ENCODE assay signal across 28 cellular contexts in genomic region chr1:117629625-117630422, GRCh38. TPM values are rescaled to one million over a fixed set of nuclear protein-coding genes. Genes with fewer than 3 reads are reported as not detected.
DNase-seq lines count a peak whose midpoint lies in the region; ATAC-seq, FAIRE-seq and TF ChIP-seq lines count a peak whose summit lies in the region.
"Had no signal": no experiment of that assay in that cellular context is flagged by ENCODE, and none has a peak within 500 bp of the region (broad histone marks: within the 10 kb centered on the region; RNA-seq: fewer than 3 reads in every experiment).

No MANE protein-coding gene starts in this region.

- no peaks in the 10 kb centered on the region for H3K27me3 ChIP-seq in K562 (ENCODE audit: control insufficient read depth in 2 of 2, insufficient read depth in 2 of 2, low read length in 2 of 2)
- peaks cover 22 to 49% of the 10 kb centered on the region in 2 experiments for H3K27me3 ChIP-seq in mesenchymal stem cell (ENCODE audit: control insufficient read depth in 1 of 2, insufficient read depth in 1 of 2, low read length in 2 of 2)
- no peaks in the 10 kb centered on the region for H3K27me3 ChIP-seq in upper lobe of right lung
- no peaks in the 10 kb centered on the region for H3K27me3 ChIP-seq in esophagus muscularis mucosa
- H3K27me3 ChIP-seq: thyroid gland had no signal

- H3K23ac ChIP-seq in mesenchymal stem cell (ENCODE audit: low read length in 2 of 2): no peak overlapping the region

- no peaks in the 10 kb centered on the region for H3K79me1 ChIP-seq in mesenchymal stem cell (replicated peaks; ENCODE audit: low read length, poor library complexity, severe bottlenecking)

- H3K27me3 Mint-ChIP-seq in stimulated activated naive CD8-positive, alpha-beta T cell treated with anti-CD3 and anti-CD28 coated beads, Interleukin-15, amount 100 ng/mL, for 72 hours: peaks cover 63% of the 10 kb centered on the region

- TF ChIP-seq RAD21 in K562 (CRISPR knock-in tag; conservative IDR thresholded peaks at IDR 0.05 in 1 of 2, IDR thresholded peaks at IDR 0.05 in 1 of 2): no peak

- no peak overlapping the region for H4K91ac ChIP-seq in mesenchymal stem cell (ENCODE audit: low read length)

- TF ChIP-seq CTCF in K562 (IDR thresholded peaks at IDR 0.05 in 2 of 3, conservative IDR thresholded peaks at IDR 0.05 in 1 of 3; ENCODE audit: insufficient read depth in 2 of 3, low read depth in 1 of 3, low read length in 3 of 3) (no peak), upper lobe of right lung (IDR thresholded peaks at IDR 0.05) (no peak), esophagus muscularis mucosa (IDR thresholded peaks at IDR 0.05) (no peak)

- peak; percentile 20 for ATAC-seq in stimulated activated naive CD8-positive, alpha-beta T cell treated with anti-CD3 and anti-CD28 coated beads, Interleukin-15, amount 100 ng/mL, for 72 hours
- no peak for ATAC-seq in stimulated activated naive CD8-positive, alpha-beta T cell treated with anti-CD3 and anti-CD28 coated beads, Interleukin-15, Interleukin-2, amounts not matched to agents 100 U/mL and 50 U/mL, for 24 hours
- no peak for ATAC-seq in K562
- peak; percentile 61 for ATAC-seq in upper lobe of right lung
- no peak for ATAC-seq in HG03439 (IDR thresholded peaks at IDR 0.05; ENCODE audit: unreplicated experiment)
- ATAC-seq: activated CD8-positive, alpha-beta T cell treated with anti-CD3 and anti-CD28 coated beads for 36 hours; GM12878; WTC11 had no signal

- no peak overlapping the region for H2BK12ac ChIP-seq in mesenchymal stem cell (ENCODE audit: low read length in 2 of 2)

- H3K4me2 ChIP-seq in K562 (ENCODE audit: insufficient read depth, low read length): no peak overlapping the region
- no peak overlapping the region for H3K4me2 ChIP-seq in mesenchymal stem cell (ENCODE audit: low read length, poor library complexity, severe bottlenecking)

- H3K9ac ChIP-seq in K562 (ENCODE audit: insufficient read depth in 1 of 2, low read depth in 2 of 2, low read length in 2 of 2): no peak overlapping the region
- H3K9ac ChIP-seq in mesenchymal stem cell (ENCODE audit: low read length): no peak overlapping the region

- H3K4me1 ChIP-seq in K562 (replicated peaks in 1 of 2; ENCODE audit: control insufficient read depth in 2 of 2, insufficient read depth in 2 of 2, low read length in 2 of 2): peaks cover 9 to 17% of the 10 kb centered on the region in 2 experiments
- no peaks in the 10 kb centered on the region for H3K4me1 ChIP-seq in mesenchymal stem cell (ENCODE audit: control insufficient read depth, insufficient read depth, low read depth, low read length)
- H3K4me1 ChIP-seq in upper lobe of right lung: peaks cover 17% of the 10 kb centered on the region
- peaks cover 0 to 3% (median 0%) of the 10 kb centered on the region in 4 donors for H3K4me1 ChIP-seq in esophagus muscularis mucosa

- H3K9me3 ChIP-seq in K562 (replicated peaks; ENCODE audit: control insufficient read depth, insufficient read depth, low read depth, low read length) (no peaks in the 10 kb centered on the region), mesenchymal stem cell (ENCODE audit: control insufficient read depth, low read length) (no peaks in the 10 kb centered on the region), upper lobe of right lung (no peaks in the 10 kb centered on the region), esophagus muscularis mucosa (no peaks in the 10 kb centered on the region)
- H3K9me3 ChIP-seq: thyroid gland had no signal

- no peak overlapping the region for H4K8ac ChIP-seq in mesenchymal stem cell (ENCODE audit: low read length)

- H3K4ac ChIP-seq in mesenchymal stem cell (ENCODE audit: low read depth in 1 of 2, low read length in 2 of 2): no peak overlapping the region

- H3K4me3 ChIP-seq in K562 (no peak overlapping the region), mesenchymal stem cell (ENCODE audit: insufficient read depth in 1 of 2, low read depth in 1 of 2, low read length in 2 of 2) (no peak overlapping the region), upper lobe of right lung (no peak overlapping the region), esophagus muscularis mucosa (no peak overlapping the region)
- H3K4me3 ChIP-seq: GM12878, thyroid gland had no signal

- H4K20me1 ChIP-seq in K562 (replicated peaks; ENCODE audit: control insufficient read depth, insufficient read depth, low read length): no peaks in the 10 kb centered on the region

- WGBS in K562 (ENCODE audit: insufficient coverage, low coverage, missing lambda C conversion rate): 81% methylated on average over 10 of the region's 10 CpGs
- WGBS in mesenchymal stem cell: 88% methylated on average over 10 of the region's 10 CpGs
- 91% methylated on average over 10 of the region's 10 CpGs for WGBS in esophagus muscularis mucosa

- POLR2A ChIA-PET in K562 (lab: Yijun Ruan, JAX): interaction anchor here (0.5 to 24.8 kb wide), 8 partner anchors 13 to 1223 kb away, joined by 3 to 383 read pairs (median 4); partner anchors contain the start of gene TENT5C

- TF ChIP-seq EP300 in K562 (IDR thresholded peaks at IDR 0.05; ENCODE audit: low read length) (no peak), esophagus muscularis mucosa (IDR thresholded peaks at IDR 0.05) (no peak)

- in situ Hi-C loops in K562 (cut with MboI): no loop called here

- H3K9me3 Mint-ChIP-seq in stimulated activated naive CD8-positive, alpha-beta T cell treated with anti-CD3 and anti-CD28 coated beads, Interleukin-15, amount 100 ng/mL, for 72 hours: no peaks in the 10 kb centered on the region
- H3K9me3 Mint-ChIP-seq: activated CD8-positive, alpha-beta T cell treated with anti-CD3 and anti-CD28 coated beads for 36 hours; activated naive CD4-positive, alpha-beta T cell treated with anti-CD3 and anti-CD28 coated beads for 36 hours; endodermal cell; WTC11 had no signal

- H2BK5ac ChIP-seq in mesenchymal stem cell (ENCODE audit: low read depth, low read length, poor library complexity, severe bottlenecking): no peak overlapping the region

- H2AFZ ChIP-seq in K562 (ENCODE audit: low read depth, low read length): no peak overlapping the region
- no peak overlapping the region for H2AFZ ChIP-seq in mesenchymal stem cell (ENCODE audit: low read depth, low read length)

- no peaks in the 10 kb centered on the region for H3K9me1 ChIP-seq in K562 (ENCODE audit: control insufficient read depth, insufficient read depth, low read length)

- no peak overlapping the region for H3K27ac ChIP-seq in K562 (ENCODE audit: extremely low read depth, low read depth, low read length)
- H3K27ac ChIP-seq in mesenchymal stem cell (ENCODE audit: low read length, poor library complexity, severe bottlenecking): no peak overlapping the region
- H3K27ac ChIP-seq in upper lobe of right lung: peak overlapping the region; percentile 66
- no peak overlapping the region for H3K27ac ChIP-seq in esophagus muscularis mucosa (replicated peaks in 1 of 4)

- intact Hi-C loops in K562 (cut with micrococcal nuclease) (no loop called here), upper lobe of right lung (cut with DNase I) (no loop called here), esophagus muscularis mucosa (cut with DNase I) (no loop called here)

- no peak overlapping the region for H3K14ac ChIP-seq in mesenchymal stem cell (ENCODE audit: low read length in 2 of 2)

- FAIRE-seq in K562 (lab: Jason Lieb, UNC): no peak
- FAIRE-seq: colon, keratinocyte had no signal

- no TSS peak for BruUV-seq in K562 (replicated peaks; lab: Mats Ljungman, UMichigan)

- TF ChIP-seq POLR2A in K562 (conservative IDR thresholded peaks at IDR 0.05) (no peak), erythroblast (IDR thresholded peaks at IDR 0.05; ENCODE audit: low read length) (no peak), esophagus muscularis mucosa (IDR thresholded peaks at IDR 0.05; ENCODE audit: low read depth) (no peak)

- H2AK5ac ChIP-seq in mesenchymal stem cell (ENCODE audit: low read length, severe bottlenecking): no peak overlapping the region

- CTCF ChIA-PET in K562 (lab: Yijun Ruan, JAX; ENCODE audit: low intra/inter-chr PET ratio): no interaction called here

- no peak overlapping the region for H3K4me3 Mint-ChIP-seq in stimulated activated naive CD8-positive, alpha-beta T cell treated with anti-CD3 and anti-CD28 coated beads, Interleukin-15, amount 100 ng/mL, for 72 hours
- H3K4me3 Mint-ChIP-seq: activated CD8-positive, alpha-beta T cell treated with anti-CD3 and anti-CD28 coated beads for 36 hours; activated naive CD4-positive, alpha-beta T cell treated with anti-CD3 and anti-CD28 coated beads for 36 hours; activated T-cell treated with anti-CD3 and anti-CD28 coated beads, Interleukin-2, amount 50 U/mL, for 72 hours; endodermal cell; WTC11 had no signal

- H3K4me1 Mint-ChIP-seq in stimulated activated naive CD8-positive, alpha-beta T cell treated with anti-CD3 and anti-CD28 coated beads, Interleukin-15, amount 100 ng/mL, for 72 hours: peaks cover 18% of the 10 kb centered on the region

- H3K27ac Mint-ChIP-seq in stimulated activated naive CD8-positive, alpha-beta T cell treated with anti-CD3 and anti-CD28 coated beads, Interleukin-15, amount 100 ng/mL, for 72 hours: no peak overlapping the region
- H3K27ac Mint-ChIP-seq: activated CD8-positive, alpha-beta T cell treated with anti-CD3 and anti-CD28 coated beads for 36 hours; activated naive CD4-positive, alpha-beta T cell treated with anti-CD3 and anti-CD28 coated beads for 36 hours; activated T-cell treated with anti-CD3 and anti-CD28 coated beads, Interleukin-2, amount 50 U/mL, for 72 hours; endodermal cell; WTC11 had no signal

- H3K36me3 ChIP-seq in K562 (ENCODE audit: control insufficient read depth, insufficient read depth, low read length) (no peaks in the 10 kb centered on the region; the same call in 2 of the 3 replicates), mesenchymal stem cell (ENCODE audit: control insufficient read depth in 1 of 2, insufficient read depth in 2 of 2, low read depth in 1 of 2, low read length in 2 of 2) (no peaks in the 10 kb centered on the region), upper lobe of right lung (no peaks in the 10 kb centered on the region), esophagus muscularis mucosa (no peaks in the 10 kb centered on the region)
- H3K36me3 ChIP-seq: thyroid gland had no signal

- DNase-seq in stimulated activated naive CD8-positive, alpha-beta T cell treated with anti-CD3 and anti-CD28 coated beads, Interleukin-15, amount 100 ng/mL, for 72 hours: no peak
- no peak for DNase-seq in stimulated activated naive CD8-positive, alpha-beta T cell treated with anti-CD3 and anti-CD28 coated beads, Interleukin-15, Interleukin-2, amounts not matched to agents 100 U/mL and 50 U/mL, for 24 hours
- no peak for DNase-seq in K562 (ENCODE audit: extremely low read depth in 1 of 4, low spot score in 3 of 4)
- DNase-seq in mesenchymal stem cell: no peak
- no peak for DNase-seq in upper lobe of right lung
- DNase-seq in erythroblast (lab: John Stamatoyannopoulos, UW): no peak
- no peak for DNase-seq in esophagus muscularis mucosa (ENCODE audit: extremely low spot score)
- DNase-seq: activated CD8-positive, alpha-beta T cell treated with anti-CD3 and anti-CD28 coated beads for 36 hours; activated naive CD4-positive, alpha-beta T cell treated with anti-CD3 and anti-CD28 coated beads for 36 hours; activated T-cell treated with anti-CD3 and anti-CD28 coated beads, Interleukin-2, amount 50 U/mL, for 72 hours; C1 segment of cervical spinal cord; Calu3; endodermal cell; Karpas-422; mesendoderm; MV-4-11; NCI-H1694; NCI-H2227 treated with DMSO at 0.1 percent for 48 hours; NCI-H748 treated with DMSO at 0.1 percent for 48 hours; stimulated activated CD4-positive, alpha-beta T cell treated with anti-CD3 and anti-CD28 coated beads, Interleukin-4, amount 100 ng/mL, for 24 hours; stimulated activated naive CD4-positive, alpha-beta T cell treated with Interleukin-2 at 50 U/mL for 16 hours; T-helper 9 cell had no signal

- no peaks in the 10 kb centered on the region for H3K79me2 ChIP-seq in K562 (ENCODE audit: control insufficient read depth, insufficient read depth, low read length)

- H3K18ac ChIP-seq in mesenchymal stem cell (ENCODE audit: low read depth in 1 of 2, low read length in 2 of 2): no peak overlapping the region

- no peak overlapping the region for H2BK120ac ChIP-seq in mesenchymal stem cell (ENCODE audit: low read depth, low read length)

- H2BK15ac ChIP-seq in mesenchymal stem cell (ENCODE audit: low read depth, poor library complexity, severe bottlenecking): peak overlapping the region; percentile 6

RNA-seq across cellular contexts. Expression of gene TENT5C, which starts 24.0 kb away (rescaled TPM):
- 12.1 and 13.3 TPM in 2 replicates for total RNA-seq in K562 (2011; cell fraction: chromatin; rRNA removed; ENCODE audit: low replicate concordance)
- 8.7 and 8.8 TPM in 2 replicates for total RNA-seq in K562 (2011; cell fraction: nucleolus; rRNA removed)
- total RNA-seq in K562 (2011; cell fraction: nucleoplasm; rRNA removed): 11.4 and 17.1 TPM in 2 replicates
- total RNA-seq in K562 (2014; rRNA removed): 1.8 and 3.6 TPM in 2 replicates
- 4.5 and 5.2 TPM in 2 replicates for total RNA-seq in K562 (2014; rRNA removed; fragmentation: Illumina TruSeq; extraction: Trizol)
- 2.5 and 2.8 TPM in 2 replicates for total RNA-seq in K562 (2015; rRNA removed; fragmentation: Illumina TruSeq; extraction: Trizol)
- 7.1 and 7.7 TPM in 2 replicates for total RNA-seq in K562 (2021)
- 7.7 and 8.2 TPM in 2 replicates for polyA plus RNA-seq in K562 (2011; rRNA removed)
- polyA plus RNA-seq in K562 (2011; cell fraction: cytosol; rRNA removed): 4.5 and 7.5 TPM in 2 replicates
- 3.9 and 5.1 TPM in 2 replicates for polyA plus RNA-seq in K562 (2011; cell fraction: nucleus; rRNA removed)
- 2.4 and 3.7 TPM in 2 replicates for polyA plus RNA-seq in K562 (2012)
- 3.4 and 4.0 TPM in 2 replicates for polyA plus RNA-seq in K562 (2014; fragmentation: Illumina TruSeq; extraction: Trizol)
- 1 to 10 TPM; 3.8 to 5.0 TPM for polyA plus RNA-seq in K562 (2014; fragmentation: Nextera tagmentation; extraction: Ambion mirVana)
- 2.8 and 2.9 TPM in 2 replicates for polyA plus RNA-seq in K562 (2014; rRNA removed)
- 26.9 and 28.8 TPM in 2 replicates for polyA minus RNA-seq in K562 (2011; rRNA and poly(A)+ RNA removed)
- 11.0 and 11.5 TPM in 2 replicates for polyA minus RNA-seq in K562 (2011; cell fraction: cytosol; rRNA and poly(A)+ RNA removed)
- polyA minus RNA-seq in K562 (2011; cell fraction: nucleus; rRNA and poly(A)+ RNA removed): 7.1 and 12.4 TPM in 2 replicates
- 1.3 TPM for polyA plus RNA-seq in mesenchymal stem cell (2013, experiment 1 of 2)
- polyA plus RNA-seq in mesenchymal stem cell (2013, experiment 2 of 2): 1.3 TPM
- 13.7 TPM for total RNA-seq in upper lobe of right lung
- 1 to 10 TPM in 3 of 4 donors, under 1 TPM in 1; 0.92 to 6.8 (median 2.5) TPM for total RNA-seq in esophagus muscularis mucosa

Comparison
In these comparisons a context has a peak if more than half of its experiments do, and no peak if none do; other contexts are left out.
1. ATAC-seq: peak in stimulated activated naive CD8-positive, alpha-beta T cell treated with anti-CD3 and anti-CD28 coated beads, Interleukin-15, amount 100 ng/mL, for 72 hours (single experiment) and upper lobe of right lung (single experiment); none in stimulated activated naive CD8-positive, alpha-beta T cell treated with anti-CD3 and anti-CD28 coated beads, Interleukin-15, Interleukin-2, amounts not matched to agents 100 U/mL and 50 U/mL, for 24 hours (single experiment), K562 (single experiment) and HG03439 (single experiment).